ENCODE assay signal across 15 cellular contexts in the genomic region with DNA sequence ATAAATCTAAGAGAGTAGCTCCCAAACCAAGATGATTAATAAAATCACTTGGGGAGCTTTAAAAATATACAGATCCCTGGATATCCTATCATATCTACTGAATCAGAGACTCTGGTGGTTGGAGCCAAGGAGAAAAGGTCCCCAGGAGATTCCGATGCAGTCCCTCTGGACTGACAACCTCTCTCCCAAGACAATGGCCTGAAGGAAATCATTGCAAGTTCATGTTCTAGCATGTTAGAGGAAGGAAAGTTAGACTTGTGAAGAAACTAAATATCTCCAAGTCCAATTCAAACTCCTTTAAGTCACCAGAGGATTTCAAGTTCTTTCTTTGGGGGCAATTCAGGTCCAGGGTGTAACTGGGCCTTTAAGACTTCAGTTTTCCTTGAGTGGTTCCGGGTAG.
DNase-seq lines count a peak whose midpoint lies in the region; ATAC-seq, FAIRE-seq and TF ChIP-seq lines count a peak whose summit lies in the region.
"Had no signal": no experiment of that assay in that cellular context is flagged by ENCODE, and none has a peak within 500 bp of the region (broad histone marks: within the 10 kb centered on the region; RNA-seq: fewer than 3 reads in every experiment).

No MANE protein-coding gene starts in this region.

- POLR2A ChIA-PET in Panc1 (lab: Charles Lee), result no interaction called here

- H3K9me3 ChIP-seq in Panc1 (ENCODE audit: control insufficient read depth, insufficient read depth, low read depth, low read length) (no peaks in the 10 kb centered on the region), smooth muscle cell (replicated peaks; ENCODE audit: low read depth) (no peaks in the 10 kb centered on the region)
- H3K9me3 ChIP-seq: HAP-1 had no signal

- H3K36me3 Mint-ChIP-seq in glutamatergic neuron (ENCODE audit: unreplicated experiment), result no peaks in the 10 kb centered on the region
- H3K36me3 Mint-ChIP-seq: CD8-positive, alpha-beta T cell had no signal

- no peak overlapping the region for H3K9ac ChIP-seq in smooth muscle cell (ENCODE audit: low read depth)
- H3K9ac ChIP-seq: BLaER1 treated with 17β-estradiol and CSF1 and Interleukin-3, amounts not matched to agents 10 nM and 100 nM had no signal

- BruUV-seq in Panc1 (replicated peaks; lab: Mats Ljungman, UMichigan), result no TSS peak

- no peak for FAIRE-seq in bronchial epithelial cell (lab: Jason Lieb, UNC)
- FAIRE-seq: HTR-8/SVneo had no signal

- TF ChIP-seq CTCF in Panc1 (IDR thresholded peaks at IDR 0.05), result no peak
- no peak for TF ChIP-seq CTCF in bronchial epithelial cell (IDR thresholded peaks at IDR 0.05; ENCODE audit: insufficient read depth, low read length, severe bottlenecking)
- TF ChIP-seq CTCF in glutamatergic neuron (IDR thresholded peaks at IDR 0.05; ENCODE audit: partially characterized antibody, unreplicated experiment), result no peak
- no peak for TF ChIP-seq CTCF in smooth muscle cell (IDR thresholded peaks at IDR 0.05; ENCODE audit: borderline replicate concordance, insufficient read depth, poor library complexity, severe bottlenecking)

- peaks cover 36% of the 10 kb centered on the region for H3K4me1 Mint-ChIP-seq in glutamatergic neuron (ENCODE audit: low read depth, unreplicated experiment)

- H2AFZ ChIP-seq in smooth muscle cell (ENCODE audit: low read depth), result no peak overlapping the region

- H3F3A ChIP-seq in smooth muscle cell (ENCODE audit: low read depth), result peaks cover 6% of the 10 kb centered on the region

- H4K20me1 ChIP-seq in smooth muscle cell (ENCODE audit: low read depth), result no peaks in the 10 kb centered on the region
- H4K20me1 ChIP-seq: BLaER1 treated with 17β-estradiol and CSF1 and Interleukin-3, amounts not matched to agents 10 nM and 100 nM had no signal

- DNase-seq in Panc1 (ENCODE audit: low read depth, low spot score) (no peak), bronchial epithelial cell (ENCODE audit: low read depth) (peak; percentile 65), glutamatergic neuron (no peak), smooth muscle cell (lab: John Stamatoyannopoulos, UW; ENCODE audit: unreplicated experiment) (no peak)
- DNase-seq: Calu3; CD8-positive, alpha-beta T cell; DMS79 treated with DMSO at 0.1 percent for 48 hours; GF-D8; IMR-90 had no signal

- H3K36me3 ChIP-seq in Panc1 (ENCODE audit: control insufficient read depth, insufficient read depth, low read length) (no peaks in the 10 kb centered on the region), bronchial epithelial cell (ENCODE audit: control insufficient read depth, insufficient read depth, low read length) (no peaks in the 10 kb centered on the region), smooth muscle cell (ENCODE audit: low read depth) (no peaks in the 10 kb centered on the region)
- H3K36me3 ChIP-seq: BLaER1 treated with 17β-estradiol and CSF1 and Interleukin-3, amounts not matched to agents 10 nM and 100 nM; HAP-1 had no signal

- intact Hi-C loops in Panc1 (cut with micrococcal nuclease; ENCODE audit: unreplicated experiment), result no loop called here

- in situ Hi-C loops in Panc1 (cut with HindIII; ENCODE audit: low pct_unique_long_range_greater_than_20kb, low sequenced_read_pairs), result no loop called here

- H3K27me3 ChIP-seq in Panc1 (ENCODE audit: control insufficient read depth, insufficient read depth, low read length), result no peaks in the 10 kb centered on the region
- H3K27me3 ChIP-seq in bronchial epithelial cell (ENCODE audit: control insufficient read depth, insufficient read depth, low read length), result no peaks in the 10 kb centered on the region
- no peaks in the 10 kb centered on the region for H3K27me3 ChIP-seq in smooth muscle cell (ENCODE audit: low read depth)
- H3K27me3 ChIP-seq: BLaER1 treated with 17β-estradiol and CSF1 and Interleukin-3, amounts not matched to agents 10 nM and 100 nM had no signal

- 86% methylated on average over 2 of the region's 2 CpGs for WGBS in smooth muscle cell (ENCODE audit: low lambda C conversion rate)

- no peak for ATAC-seq in Panc1
- no peak for ATAC-seq in HG03460 (IDR thresholded peaks at IDR 0.05; ENCODE audit: unreplicated experiment)
- ATAC-seq in HG03342 (IDR thresholded peaks at IDR 0.05; ENCODE audit: unreplicated experiment), result no peak
- ATAC-seq: CD8-positive, alpha-beta T cell had no signal

- CTCF ChIA-PET in Panc1 (lab: Charles Lee), result no interaction called here

- no peak overlapping the region for H3K4me3 ChIP-seq in Panc1 (ENCODE audit: low read depth in 2 of 2, low read length in 2 of 2)
- no peak overlapping the region for H3K4me3 ChIP-seq in bronchial epithelial cell (ENCODE audit: low read depth, low read length)
- H3K4me3 ChIP-seq in smooth muscle cell, result no peak overlapping the region
- H3K4me3 ChIP-seq: BLaER1 treated with 17β-estradiol and CSF1 and Interleukin-3, amounts not matched to agents 10 nM and 100 nM; HAP-1 had no signal

- peak overlapping the region; percentile 30 for H3K4me3 Mint-ChIP-seq in glutamatergic neuron (ENCODE audit: unreplicated experiment)
- H3K4me3 Mint-ChIP-seq: B cell; CD8-positive, alpha-beta T cell had no signal

- H3K27ac Mint-ChIP-seq in glutamatergic neuron (ENCODE audit: unreplicated experiment), result no peak overlapping the region
- H3K27ac Mint-ChIP-seq: B cell; CD8-positive, alpha-beta T cell had no signal

- H3K79me2 ChIP-seq in smooth muscle cell (ENCODE audit: low read depth), result no peaks in the 10 kb centered on the region

- peak overlapping the region; percentile 54; the same call in 1 of the 2 replicates for H3K27ac ChIP-seq in Panc1 (ENCODE audit: low read length)
- H3K27ac ChIP-seq in smooth muscle cell (ENCODE audit: low read depth), result peak overlapping the region; percentile 92
- H3K27ac ChIP-seq: BLaER1 treated with 17β-estradiol and CSF1 and Interleukin-3, amounts not matched to agents 10 nM and 100 nM had no signal

- H3K27me3 Mint-ChIP-seq in glutamatergic neuron (ENCODE audit: unreplicated experiment), result peaks cover 11% of the 10 kb centered on the region

- peaks cover 14% of the 10 kb centered on the region for H3K9me3 Mint-ChIP-seq in glutamatergic neuron (ENCODE audit: unreplicated experiment)
- H3K9me3 Mint-ChIP-seq: CD8-positive, alpha-beta T cell had no signal

- H3K4me1 ChIP-seq in Panc1 (ENCODE audit: control insufficient read depth, insufficient read depth, low read length) (no peaks in the 10 kb centered on the region), smooth muscle cell (ENCODE audit: low read depth) (no peaks in the 10 kb centered on the region)
- H3K4me1 ChIP-seq: HAP-1 had no signal

- H3K4me2 ChIP-seq in smooth muscle cell, result no peak overlapping the region
- H3K4me2 ChIP-seq: BLaER1 treated with 17β-estradiol and CSF1 and Interleukin-3, amounts not matched to agents 10 nM and 100 nM had no signal
